In the genomic region with DNA sequence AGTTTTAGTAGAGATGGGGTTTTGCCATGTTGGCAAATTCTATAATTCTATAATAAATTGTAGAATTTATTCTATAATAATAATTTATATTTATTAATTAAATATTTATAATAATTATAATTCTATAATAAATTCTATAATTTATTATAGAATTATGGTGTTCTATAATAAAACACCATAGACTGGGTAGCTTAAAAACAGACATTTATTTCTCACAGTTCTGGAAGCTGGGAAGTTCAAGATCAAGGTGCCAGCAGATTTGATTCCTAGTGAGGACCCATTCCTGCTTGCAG, we compare ENCODE assay signal across 1 cellular context.
TF ChIP-seq lines count a peak whose summit lies in the region.

No MANE protein-coding gene starts in this region.

TF ChIP-seq in GM23338, 12 proteins besides CTCF, POLR2A, EP300 and RAD21 (continued from another document):
- TF ChIP-seq REST (IDR thresholded peaks at IDR 0.05; ENCODE audit: unreplicated experiment), result no peak
- no peak for TF ChIP-seq JUNB (IDR thresholded peaks at IDR 0.05; ENCODE audit: unreplicated experiment)
